In the genomic region with DNA sequence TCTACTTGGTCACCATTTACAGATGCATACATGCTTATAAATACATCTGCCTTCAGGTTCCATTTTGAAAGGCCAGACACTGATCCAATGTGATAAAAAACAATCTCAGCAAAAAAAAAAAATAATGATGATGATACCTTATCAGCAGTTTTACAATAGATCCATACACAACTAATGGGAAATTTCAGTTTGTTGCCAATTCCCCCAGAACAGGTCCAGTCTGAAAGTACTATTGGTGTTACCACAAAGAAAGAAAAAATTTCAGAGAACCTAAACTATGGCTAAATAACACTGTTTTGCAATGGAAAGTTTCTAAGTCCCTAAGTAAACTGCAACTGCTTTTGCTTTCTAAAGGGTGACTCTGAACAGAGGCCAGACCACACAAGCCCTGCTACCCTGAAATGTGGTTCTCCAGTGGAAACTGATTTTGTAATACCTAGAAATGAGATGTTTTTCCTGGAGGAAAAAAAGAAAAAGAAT, we compare ENCODE assay signal across 8 cellular contexts. TPM values are rescaled to one million over a fixed set of nuclear protein-coding genes. Genes with fewer than 3 reads are reported as not detected.
DNase-seq lines count a peak whose midpoint lies in the region; ATAC-seq and TF ChIP-seq lines count a peak whose summit lies in the region.

No MANE protein-coding gene starts in this region.

- dilution Hi-C loops in IMR-90 (cut with HindIII; ENCODE audit: low sequenced_read_pairs, unreplicated experiment), result no loop called here

- H2AK9ac ChIP-seq in IMR-90 (replicated peaks; ENCODE audit: low read depth, low read length, poor library complexity), result no peak overlapping the region

- peak overlapping the region in 1 of 10 experiments; percentile 18; a peak in 2 of 20 replicates for H3K4me3 ChIP-seq in BLaER1 treated with 17β-estradiol and CSF1 and Interleukin-3, amounts not matched to agents 10 nM and 100 nM
- H3K4me3 ChIP-seq in IMR-90 (ENCODE audit: insufficient read depth, low read depth, low read length) (no peak overlapping the region), colonic mucosa (no peak overlapping the region)

- H4K91ac ChIP-seq in IMR-90 (ENCODE audit: insufficient read depth, low read depth, low read length), result no peak overlapping the region

- peaks cover 70 to 92% (median 82%) of the 10 kb centered on the region in 10 experiments for H3K4me1 ChIP-seq in BLaER1 treated with 17β-estradiol and CSF1 and Interleukin-3, amounts not matched to agents 10 nM and 100 nM
- H3K4me1 ChIP-seq in IMR-90 (ENCODE audit: control insufficient read depth, insufficient read depth, low read length), result peaks cover 12% of the 10 kb centered on the region
- no peaks in the 10 kb centered on the region for H3K4me1 ChIP-seq in colonic mucosa
- H3K4me1 ChIP-seq in foreskin keratinocyte, result no peaks in the 10 kb centered on the region

- H2BK5ac ChIP-seq in IMR-90 (ENCODE audit: low read depth, low read length, poor library complexity, severe bottlenecking), result no peak overlapping the region

- peak overlapping the region; percentile 72 to 96 (median 90) for H3K4me2 ChIP-seq in BLaER1 treated with 17β-estradiol and CSF1 and Interleukin-3, amounts not matched to agents 10 nM and 100 nM
- no peak overlapping the region for H3K4me2 ChIP-seq in IMR-90 (ENCODE audit: low read depth, low read length)

- H3K14ac ChIP-seq in IMR-90 (replicated peaks; ENCODE audit: low read depth, low read length), result no peak overlapping the region

- no peak for TF ChIP-seq POLR2A in IMR-90 (IDR thresholded peaks at IDR 0.05; ENCODE audit: low read depth, low read length)

- no peak overlapping the region for H4K5ac ChIP-seq in IMR-90 (ENCODE audit: low read depth, low read length)

- peak overlapping the region; percentile 69 to 93 (median 85) for H3K27ac ChIP-seq in BLaER1 treated with 17β-estradiol and CSF1 and Interleukin-3, amounts not matched to agents 10 nM and 100 nM
- H3K27ac ChIP-seq in IMR-90 (ENCODE audit: insufficient read depth, low read length), result peak overlapping the region; percentile 39; the same call in 1 of the 2 replicates
- H3K27ac ChIP-seq in colonic mucosa, result peak overlapping the region; percentile 21
- H3K27ac ChIP-seq in foreskin keratinocyte, result no peak overlapping the region

- in situ Hi-C loops in IMR-90 (cut with MboI; ENCODE audit: low sequenced_read_pairs), result no loop called here

- no peak overlapping the region for H2BK20ac ChIP-seq in IMR-90 (ENCODE audit: low read depth, low read length)

- ATAC-seq in GM19455 (IDR thresholded peaks at IDR 0.05; ENCODE audit: unreplicated experiment) (peak; percentile 57), IMR-90 (ENCODE audit: low read depth) (peak; percentile 66), foreskin keratinocyte (no peak)

- DNase-seq in IMR-90 (peak; percentile 63), colonic mucosa (no peak), foreskin keratinocyte (no peak), nucleus accumbens (lab: John Stamatoyannopoulos, UW) (no peak)
- peak; percentile 13 for DNase-seq in stimulated activated naive CD4-positive, alpha-beta T cell treated with Interleukin-2 at 50 U/mL for 16 hours (lab: John Stamatoyannopoulos, UW)
- no peak for DNase-seq in activated CD4-positive, alpha-beta T cell treated with anti-CD3 and anti-CD28 coated beads for 48 hours

- CTCF ChIA-PET in IMR-90 (lab: Yijun Ruan, JAX), result no interaction called here

- no peaks in the 10 kb centered on the region for H3K27me3 ChIP-seq in BLaER1 treated with 17β-estradiol and CSF1 and Interleukin-3, amounts not matched to agents 10 nM and 100 nM
- H3K27me3 ChIP-seq in IMR-90 (ENCODE audit: control insufficient read depth, insufficient read depth, low read length), result no peaks in the 10 kb centered on the region
- no peaks in the 10 kb centered on the region for H3K27me3 ChIP-seq in colonic mucosa
- H3K27me3 ChIP-seq in foreskin keratinocyte, result no peaks in the 10 kb centered on the region

- no peak for TF ChIP-seq RAD21 in IMR-90 (IDR thresholded peaks at IDR 0.05; ENCODE audit: low read length)

- H3K79me1 ChIP-seq in IMR-90 (ENCODE audit: low read depth in 1 of 2, low read length in 2 of 2), result peaks cover 45 to 63% of the 10 kb centered on the region in 2 experiments

- no peak overlapping the region for H3K56ac ChIP-seq in IMR-90 (ENCODE audit: extremely low read depth, insufficient read depth, low read length)

- H3K9me1 ChIP-seq in IMR-90 (ENCODE audit: insufficient read depth, low read length), result peaks cover 17% of the 10 kb centered on the region

- no peak overlapping the region for H2AK5ac ChIP-seq in IMR-90 (ENCODE audit: low read depth, low read length)

- peak overlapping the region; percentile 56 to 79 (median 69); a peak in 21 of 22 replicates for H3K9ac ChIP-seq in BLaER1 treated with 17β-estradiol and CSF1 and Interleukin-3, amounts not matched to agents 10 nM and 100 nM
- H3K9ac ChIP-seq in IMR-90 (ENCODE audit: low read depth, low read length) (no peak overlapping the region), colonic mucosa (ENCODE audit: low read depth in 2 of 2, low read length in 2 of 2) (no peak overlapping the region)

- no TSS peak for BruUV-seq in IMR-90 (replicated peaks; lab: Mats Ljungman, UMichigan)

- 0 out of 22 replicates have a peak, but pooled peaks cover 0 to 4% (median 0%) of the 10 kb centered on the region in 11 experiments for H3K9me3 ChIP-seq in BLaER1 treated with 17β-estradiol and CSF1 and Interleukin-3, amounts not matched to agents 10 nM and 100 nM (replicated peaks in 1 of 11)
- no peaks in the 10 kb centered on the region for H3K9me3 ChIP-seq in IMR-90 (ENCODE audit: control insufficient read depth, insufficient read depth, low read length)
- H3K9me3 ChIP-seq in colonic mucosa, result no peaks in the 10 kb centered on the region

- H3K4ac ChIP-seq in IMR-90 (ENCODE audit: low read depth, low read length), result no peak overlapping the region

- H4K20me1 ChIP-seq in BLaER1 treated with 17β-estradiol and CSF1 and Interleukin-3, amounts not matched to agents 10 nM and 100 nM, result peaks cover 0 to 19% (median 0%) of the 10 kb centered on the region in 11 experiments; a peak in 6 of 22 replicates
- peaks cover 19% of the 10 kb centered on the region for H4K20me1 ChIP-seq in IMR-90 (ENCODE audit: insufficient read depth, low read length)

- intact Hi-C loops in IMR-90 (cut with micrococcal nuclease), result loop anchor here (10.0 kb wide), 1 partner anchor 46 kb away; no protein-coding TSS in a partner anchor
- intact Hi-C loops in colonic mucosa (cut with DNase I), result no loop called here

- H3K36me3 ChIP-seq in BLaER1 treated with 17β-estradiol and CSF1 and Interleukin-3, amounts not matched to agents 10 nM and 100 nM, result peaks cover 25 to 43% (median 39%) of the 10 kb centered on the region in 11 experiments
- H3K36me3 ChIP-seq in IMR-90 (ENCODE audit: control insufficient read depth, insufficient read depth, low read length), result peaks cover 16% of the 10 kb centered on the region
- no peaks in the 10 kb centered on the region for H3K36me3 ChIP-seq in colonic mucosa

- H3K23ac ChIP-seq in IMR-90 (ENCODE audit: low read depth, low read length), result no peak overlapping the region

- no peak for TF ChIP-seq CTCF in IMR-90 (conservative IDR thresholded peaks at IDR 0.05; ENCODE audit: low read depth, low read length)
- TF ChIP-seq CTCF in colonic mucosa (IDR thresholded peaks at IDR 0.05), result no peak
- TF ChIP-seq CTCF in foreskin keratinocyte (conservative IDR thresholded peaks at IDR 0.05), result no peak

- no peak overlapping the region for H2AFZ ChIP-seq in IMR-90 (replicated peaks; ENCODE audit: low read length, poor library complexity)

- H3K18ac ChIP-seq in IMR-90 (ENCODE audit: low read depth, low read length), result peak overlapping the region; percentile 12; the same call in 1 of the 2 replicates

- H2BK120ac ChIP-seq in IMR-90 (ENCODE audit: low read depth, low read length), result no peak overlapping the region

- H2BK15ac ChIP-seq in IMR-90 (ENCODE audit: low read depth, low read length), result no peak overlapping the region

- no peak overlapping the region for H4K8ac ChIP-seq in IMR-90 (ENCODE audit: low read depth in 2 of 2, low read length in 2 of 2)

- POLR2A ChIA-PET in IMR-90 (lab: Charles Lee; ENCODE audit: unreplicated experiment), result no interaction called here

TF ChIP-seq in IMR-90, 13 proteins besides CTCF, POLR2A, EP300 and RAD21:
- TF ChIP-seq BHLHE40 (IDR thresholded peaks at IDR 0.05; ENCODE audit: low read depth, low read length) (no peak), MAFK (IDR thresholded peaks at IDR 0.05; ENCODE audit: low read depth, low read length) (peak; percentile 27; the same call in 1 of the 2 replicates), MXI1 (IDR thresholded peaks at IDR 0.05; ENCODE audit: borderline replicate concordance, low read depth, low read length) (no peak), MAZ (IDR thresholded peaks at IDR 0.05; ENCODE audit: borderline replicate concordance, low read depth, low read length) (no peak)
- TF ChIP-seq, protein P1, sequence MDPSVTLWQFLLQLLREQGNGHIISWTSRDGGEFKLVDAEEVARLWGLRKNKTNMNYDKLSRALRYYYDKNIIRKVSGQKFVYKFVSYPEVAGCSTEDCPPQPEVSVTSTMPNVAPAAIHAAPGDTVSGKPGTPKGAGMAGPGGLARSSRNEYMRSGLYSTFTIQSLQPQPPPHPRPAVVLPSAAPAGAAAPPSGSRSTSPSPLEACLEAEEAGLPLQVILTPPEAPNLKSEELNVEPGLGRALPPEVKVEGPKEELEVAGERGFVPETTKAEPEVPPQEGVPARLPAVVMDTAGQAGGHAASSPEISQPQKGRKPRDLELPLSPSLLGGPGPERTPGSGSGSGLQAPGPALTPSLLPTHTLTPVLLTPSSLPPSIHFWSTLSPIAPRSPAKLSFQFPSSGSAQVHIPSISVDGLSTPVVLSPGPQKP (IDR thresholded peaks at IDR 0.05; ENCODE audit: borderline replicate concordance, low read depth, low read length), result no peak

RNA-seq across cellular contexts. Expression of gene LPIN2, which starts 54.1 kb away (rescaled TPM):
- total RNA-seq in IMR-90 (2012; rRNA removed) (21.9 and 23.9 TPM in 2 replicates), colonic mucosa (10 to 100 TPM; 23.6 to 59.0 TPM), foreskin keratinocyte (6.6 and 7.3 TPM in 2 replicates)
- polyA plus RNA-seq in IMR-90 (2012; rRNA removed) (14.4 and 16.2 TPM in 2 replicates), foreskin keratinocyte (1.5 and 1.6 TPM in 2 replicates)
- polyA plus RNA-seq in IMR-90 (2012; cell fraction: cytosol; rRNA removed), result 8.0 and 9.9 TPM in 2 replicates
- polyA plus RNA-seq in IMR-90 (2012; cell fraction: nucleus; rRNA removed; ENCODE audit: low replicate concordance), result 15.7 and 29.0 TPM in 2 replicates

Comparison
In these comparisons a context has a peak if more than half of its experiments do, and no peak if none do; other contexts are left out.
1. H3K9ac ChIP-seq: peak in BLaER1 treated with 17β-estradiol and CSF1 and Interleukin-3, amounts not matched to agents 10 nM and 100 nM (11 of 11); none in IMR-90 (single experiment) and colonic mucosa (0 of 2).
2. DNase-seq: peak in IMR-90 (single experiment) and stimulated activated naive CD4-positive, alpha-beta T cell treated with Interleukin-2 at 50 U/mL for 16 hours (single experiment); none in colonic mucosa (single experiment), foreskin keratinocyte (0 of 2), nucleus accumbens (0 of 56) and activated CD4-positive, alpha-beta T cell treated with anti-CD3 and anti-CD28 coated beads for 48 hours (single experiment).